Comparison of ENCODE assay signal across 17 cellular contexts in the genomic region with DNA sequence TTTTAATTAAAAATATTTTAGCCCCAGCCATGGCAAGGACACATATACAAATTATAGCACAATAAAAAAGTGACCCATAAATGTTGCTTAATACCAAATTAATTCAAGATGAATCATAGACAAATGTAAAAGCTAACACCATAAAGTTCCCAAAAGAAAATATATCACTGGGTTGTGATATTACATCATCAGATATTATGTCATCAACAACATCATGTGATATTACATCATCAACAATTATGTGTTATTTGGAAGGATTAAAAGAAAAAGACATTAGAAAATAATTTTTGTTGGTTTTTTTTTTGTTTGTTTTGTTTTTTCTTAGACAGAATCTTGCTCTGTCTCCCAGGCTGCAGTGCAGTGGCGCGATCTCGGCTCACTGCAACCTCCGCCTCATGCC. TPM values are rescaled to one million over a fixed set of nuclear protein-coding genes. Genes with fewer than 3 reads are reported as not detected.
A peak's percentile ranks its signal among the peaks of the same experiment; 100 is the strongest.
DNase-seq lines count a peak whose midpoint lies in the region; TF ChIP-seq lines count a peak whose summit lies in the region.
"Had no signal": no experiment of that assay in that cellular context is flagged by ENCODE, and none has a peak within 500 bp of the region (broad histone marks: within the 10 kb centered on the region; RNA-seq: fewer than 3 reads in every experiment).

No MANE protein-coding gene starts in this region.

- no peak for TF ChIP-seq CTCF in PC-9 (conservative IDR thresholded peaks at IDR 0.05)
- TF ChIP-seq CTCF in epithelial cell of esophagus (IDR thresholded peaks at IDR 0.05; ENCODE audit: insufficient read depth, low read depth, low read length, missing control alignments), result no peak
- no peak for TF ChIP-seq CTCF in CD14-positive monocyte (IDR thresholded peaks at IDR 0.05)
- no peak for TF ChIP-seq CTCF in colonic mucosa (IDR thresholded peaks at IDR 0.05)

- H3K9me2 ChIP-seq in GM23248 (ENCODE audit: insufficient read depth), result no peaks in the 10 kb centered on the region
- H3K9me2 ChIP-seq in PC-9 (ENCODE audit: insufficient read depth), result no peaks in the 10 kb centered on the region

- no peaks in the 10 kb centered on the region for H3K27me3 ChIP-seq in GM23248 (replicated peaks; ENCODE audit: insufficient read depth)
- no peaks in the 10 kb centered on the region for H3K27me3 ChIP-seq in PC-9 (ENCODE audit: insufficient read depth, low read depth)
- no peaks in the 10 kb centered on the region for H3K27me3 ChIP-seq in colonic mucosa
- H3K27me3 ChIP-seq: BLaER1, SJSA1 had no signal

- H3K4me3 Mint-ChIP-seq in CD14-positive monocyte, result no peak overlapping the region
- H3K4me3 Mint-ChIP-seq: HFFc6 had no signal

- H3K79me2 ChIP-seq in GM23248 (ENCODE audit: insufficient read depth), result peaks cover 25% of the 10 kb centered on the region
- H3K79me2 ChIP-seq in PC-9 (ENCODE audit: low read depth), result no peaks in the 10 kb centered on the region

- H3K9ac ChIP-seq in GM23248, result no peak overlapping the region
- no peak overlapping the region for H3K9ac ChIP-seq in colonic mucosa (ENCODE audit: low read depth in 2 of 2, low read length in 2 of 2)
- H3K9ac ChIP-seq: BLaER1 had no signal

- POLR2A ChIA-PET in PC-9 (lab: Charles Lee; ENCODE audit: unreplicated experiment), result interaction anchor here (0.7 kb wide), 2 partner anchors 19 to 101 kb away, joined by 4 to 6 read pairs; no protein-coding TSS in a partner anchor

- 97 to 100% methylated on average over 4 of the region's 4 CpGs for WGBS in GM23248 (ENCODE audit: low coverage in 1 of 2, low lambda C conversion rate in 2 of 2, missing lambda C conversion rate in 2 of 2), 2 experiments

- no peak overlapping the region for H2AFZ ChIP-seq in GM23248
- H2AFZ ChIP-seq in PC-9, result no peak overlapping the region

- peaks cover 0 to 2% (median 0%) of the 10 kb centered on the region in 7 donors for H3K9me3 Mint-ChIP-seq in CD14-positive monocyte
- H3K9me3 Mint-ChIP-seq: HFFc6 had no signal

- in situ Hi-C loops in GM23248 (cut with MboI), result no loop called here

- no TSS peak for BruUV-seq in PC-9 (replicated peaks; lab: Mats Ljungman, UMichigan)

- H3K9me3 ChIP-seq in GM23248 (ENCODE audit: low read depth), result no peaks in the 10 kb centered on the region
- H3K9me3 ChIP-seq in PC-9 (ENCODE audit: insufficient read depth, low read depth), result no peaks in the 10 kb centered on the region; the same call in 1 of the 2 replicates
- H3K9me3 ChIP-seq in colonic mucosa, result no peaks in the 10 kb centered on the region
- H3K9me3 ChIP-seq: BLaER1, SJSA1 had no signal

- CTCF ChIA-PET in PC-9 (lab: Charles Lee), result no interaction called here

- no peaks in the 10 kb centered on the region for H3K36me3 Mint-ChIP-seq in CD14-positive monocyte

- H3K4me2 ChIP-seq in GM23248 (ENCODE audit: unreplicated experiment) (no peak overlapping the region), PC-9 (no peak overlapping the region)
- H3K4me2 ChIP-seq: BLaER1 had no signal

- H3K27ac ChIP-seq in GM23248 (0 out of 2 replicates have a peak overlapping the region, but pooled peaks have one; percentile 5), PC-9 (peak overlapping the region; percentile 39), colonic mucosa (no peak overlapping the region)
- H3K27ac ChIP-seq: BLaER1, SJSA1 had no signal

- H3K27ac Mint-ChIP-seq in CD14-positive monocyte, result no peak overlapping the region

- no peaks in the 10 kb centered on the region for H3K4me1 Mint-ChIP-seq in CD14-positive monocyte

- H3K4me3 ChIP-seq in GM23248, result no peak overlapping the region
- no peak overlapping the region for H3K4me3 ChIP-seq in PC-9
- no peak overlapping the region for H3K4me3 ChIP-seq in epithelial cell of esophagus (ENCODE audit: low read length)
- H3K4me3 ChIP-seq in colonic mucosa, result no peak overlapping the region
- H3K4me3 ChIP-seq: BLaER1, SJSA1 had no signal

- H4K20me1 ChIP-seq in GM23248 (ENCODE audit: insufficient read depth) (no peaks in the 10 kb centered on the region), PC-9 (ENCODE audit: insufficient read depth) (no peaks in the 10 kb centered on the region)
- H4K20me1 ChIP-seq: BLaER1 had no signal

- H3K27me3 Mint-ChIP-seq in CD14-positive monocyte (ENCODE audit: low read depth in 3 of 3), result peaks cover 0 to 9% (median 0%) of the 10 kb centered on the region in 3 donors

- peaks cover 24% of the 10 kb centered on the region for H3F3A ChIP-seq in GM23248 (ENCODE audit: insufficient read depth)
- H3F3A ChIP-seq in PC-9 (ENCODE audit: insufficient read depth, low read depth), result peaks cover 33% of the 10 kb centered on the region; the same call in 1 of the 2 replicates

- H3K36me3 ChIP-seq in GM23248 (ENCODE audit: low read depth) (peaks cover 74% of the 10 kb centered on the region), PC-9 (ENCODE audit: low read depth) (peaks cover 66% of the 10 kb centered on the region), colonic mucosa (no peaks in the 10 kb centered on the region)

- peaks cover 17% of the 10 kb centered on the region for H3K4me1 ChIP-seq in GM23248 (ENCODE audit: insufficient read depth)
- H3K4me1 ChIP-seq in PC-9 (replicated peaks; ENCODE audit: insufficient read depth), result peaks cover 10% of the 10 kb centered on the region
- no peaks in the 10 kb centered on the region for H3K4me1 ChIP-seq in colonic mucosa
- H3K4me1 ChIP-seq: BLaER1 had no signal

- DNase-seq in GM23248 (peak; percentile 38), PC-9 (peak in 1 of 2 experiments; percentile 71), epithelial cell of esophagus (ENCODE audit: low read depth) (peak; percentile 41), renal cortical epithelial cell (ENCODE audit: low read depth) (peak; percentile 23), activated gamma-delta T cell treated with Interleukin-2 at 50 U/mL for 16 hours (no peak), CD14-positive monocyte (ENCODE audit: low spot score) (no peak), colonic mucosa (no peak)
- DNase-seq: HFFc6, MV-4-11, NCI-H1417 treated with DMSO at 0.1 percent for 48 hours, NCI-H2029, NCI-H524, RPMI8226, SW 1271 had no signal

- intact Hi-C loops in PC-9 (cut with micrococcal nuclease; ENCODE audit: unreplicated experiment), result no loop called here
- intact Hi-C loops in CD14-positive monocyte (cut with micrococcal nuclease), result no loop called here
- intact Hi-C loops in colonic mucosa (cut with DNase I), result no loop called here

RNA-seq across cellular contexts. Expression of a gene that starts 34.4 kb away (rescaled TPM):
- 20.9 and 26.4 TPM in 2 replicates for total RNA-seq in GM23248 (2014; rRNA removed; shearing (Covaris generic))
- polyA plus RNA-seq in GM23248 (2016; fragmentation: Nextera tagmentation; extraction: Ambion mirVana) (25.4 and 26.5 TPM in 2 replicates), CD14-positive monocyte (10 to 100 TPM; 15.2 to 22.3 TPM)
- total RNA-seq in PC-9 (2021) (57.4 and 57.6 TPM in 2 replicates), renal cortical epithelial cell (20.1 and 43.6 TPM in 2 replicates), colonic mucosa (10 to 100 TPM; 27.8 to 31.7 TPM)

RNA-seq across cellular contexts. Expression of a gene that starts 54.3 kb away (rescaled TPM):
- 1.3 TPM in 1 of 2 replicates, not detected in the other for total RNA-seq in GM23248 (2014; rRNA removed; shearing (Covaris generic))
- 0.48 and 0.61 TPM in 2 replicates for polyA plus RNA-seq in GM23248 (2016; fragmentation: Nextera tagmentation; extraction: Ambion mirVana)
- not detected in 2 replicates for total RNA-seq in PC-9 (2021)
- total RNA-seq in renal cortical epithelial cell, result 8.5 and 19.1 TPM in 2 replicates
- polyA plus RNA-seq in CD14-positive monocyte, result not detected
- total RNA-seq in colonic mucosa, result 1 to 10 TPM in 1 of 2 donors, not detected in 1; 1.8 TPM
- total RNA-seq: LHCN-M2, SJSA1 had no signal

Comparison
In these comparisons a context has a peak if more than half of its experiments do, and no peak if none do; other contexts are left out.
1. DNase-seq: peak in GM23248 (single experiment), epithelial cell of esophagus (single experiment) and renal cortical epithelial cell (single experiment); none in activated gamma-delta T cell treated with Interleukin-2 at 50 U/mL for 16 hours (single experiment), CD14-positive monocyte (single experiment) and colonic mucosa (single experiment).